Comparison of ENCODE assay signal across 2 cellular contexts in genomic region chr13:70571221-70571620, GRCh38.
TF ChIP-seq lines count a peak whose summit lies in the region.

No MANE protein-coding gene starts in this region.

TF ChIP-seq in HepG2, 621 proteins besides CTCF, POLR2A, EP300 and RAD21:
- TF ChIP-seq HNF4A (CRISPR knock-in tag; IDR thresholded peaks at IDR 0.05) (0 out of 2 replicates have a peak, but pooled peaks have one; percentile 11), HDAC6 (IDR thresholded peaks at IDR 0.05; ENCODE audit: low read depth, low read length) (no peak)

TF ChIP-seq in liver, 16 proteins besides CTCF, POLR2A, EP300 and RAD21:
- peak; percentile 50 to 59 for TF ChIP-seq HNF4A (conservative IDR thresholded peaks at IDR 0.05)
- TF ChIP-seq HNF4G (IDR thresholded peaks at IDR 0.05): no peak
